ENCODE assay signal across 1 cellular context in the genomic region with DNA sequence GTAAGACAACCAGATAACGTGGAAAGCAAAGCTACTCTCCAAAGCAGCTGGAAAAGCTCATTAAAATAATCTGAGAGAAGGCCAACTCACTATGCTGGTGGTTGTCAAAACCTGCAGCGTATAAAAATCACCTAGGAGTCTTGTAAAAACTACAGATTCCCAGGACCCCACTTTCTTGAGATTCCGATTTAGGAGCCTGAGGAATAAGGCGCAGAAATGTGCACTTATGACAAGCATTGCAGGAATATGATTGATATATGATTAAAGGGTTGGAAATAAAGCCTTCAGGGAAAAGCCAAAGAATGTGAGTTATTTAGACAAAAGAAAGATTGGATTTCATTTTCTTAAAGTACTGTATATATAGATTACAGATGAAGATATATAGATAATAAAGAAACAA.
A peak's percentile ranks its signal among the peaks of the same experiment; 100 is the strongest.
TF ChIP-seq lines count a peak whose summit lies in the region.

No MANE protein-coding gene starts in this region.

TF ChIP-seq in neural cell, 6 proteins besides CTCF, POLR2A, EP300 and RAD21:
- TF ChIP-seq, protein P1, sequence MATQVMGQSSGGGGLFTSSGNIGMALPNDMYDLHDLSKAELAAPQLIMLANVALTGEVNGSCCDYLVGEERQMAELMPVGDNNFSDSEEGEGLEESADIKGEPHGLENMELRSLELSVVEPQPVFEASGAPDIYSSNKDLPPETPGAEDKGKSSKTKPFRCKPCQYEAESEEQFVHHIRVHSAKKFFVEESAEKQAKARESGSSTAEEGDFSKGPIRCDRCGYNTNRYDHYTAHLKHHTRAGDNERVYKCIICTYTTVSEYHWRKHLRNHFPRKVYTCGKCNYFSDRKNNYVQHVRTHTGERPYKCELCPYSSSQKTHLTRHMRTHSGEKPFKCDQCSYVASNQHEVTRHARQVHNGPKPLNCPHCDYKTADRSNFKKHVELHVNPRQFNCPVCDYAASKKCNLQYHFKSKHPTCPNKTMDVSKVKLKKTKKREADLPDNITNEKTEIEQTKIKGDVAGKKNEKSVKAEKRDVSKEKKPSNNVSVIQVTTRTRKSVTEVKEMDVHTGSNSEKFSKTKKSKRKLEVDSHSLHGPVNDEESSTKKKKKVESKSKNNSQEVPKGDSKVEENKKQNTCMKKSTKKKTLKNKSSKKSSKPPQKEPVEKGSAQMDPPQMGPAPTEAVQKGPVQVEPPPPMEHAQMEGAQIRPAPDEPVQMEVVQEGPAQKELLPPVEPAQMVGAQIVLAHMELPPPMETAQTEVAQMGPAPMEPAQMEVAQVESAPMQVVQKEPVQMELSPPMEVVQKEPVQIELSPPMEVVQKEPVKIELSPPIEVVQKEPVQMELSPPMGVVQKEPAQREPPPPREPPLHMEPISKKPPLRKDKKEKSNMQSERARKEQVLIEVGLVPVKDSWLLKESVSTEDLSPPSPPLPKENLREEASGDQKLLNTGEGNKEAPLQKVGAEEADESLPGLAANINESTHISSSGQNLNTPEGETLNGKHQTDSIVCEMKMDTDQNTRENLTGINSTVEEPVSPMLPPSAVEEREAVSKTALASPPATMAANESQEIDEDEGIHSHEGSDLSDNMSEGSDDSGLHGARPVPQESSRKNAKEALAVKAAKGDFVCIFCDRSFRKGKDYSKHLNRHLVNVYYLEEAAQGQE (IDR thresholded peaks at IDR 0.05; ENCODE audit: borderline replicate concordance): peak; percentile 99
- no peak for TF ChIP-seq TAF1 (IDR thresholded peaks at IDR 0.05; ENCODE audit: low read depth)
- no peak for TF ChIP-seq MXI1 (conservative IDR thresholded peaks at IDR 0.05; ENCODE audit: poor library complexity, severe bottlenecking)
- TF ChIP-seq POLR2AphosphoS5 (IDR thresholded peaks at IDR 0.05): peak; percentile 18
- no peak for TF ChIP-seq EZH2 (IDR thresholded peaks at IDR 0.05; ENCODE audit: borderline replicate concordance, insufficient read depth, low read length, poor library complexity, severe bottlenecking)
- TF ChIP-seq SMC3 (conservative IDR thresholded peaks at IDR 0.05; ENCODE audit: poor library complexity): no peak
TF ChIP-seq in neural cell: peak in this region for 2.
